Comparison of ENCODE assay signal across 9 cellular contexts in the genomic region with DNA sequence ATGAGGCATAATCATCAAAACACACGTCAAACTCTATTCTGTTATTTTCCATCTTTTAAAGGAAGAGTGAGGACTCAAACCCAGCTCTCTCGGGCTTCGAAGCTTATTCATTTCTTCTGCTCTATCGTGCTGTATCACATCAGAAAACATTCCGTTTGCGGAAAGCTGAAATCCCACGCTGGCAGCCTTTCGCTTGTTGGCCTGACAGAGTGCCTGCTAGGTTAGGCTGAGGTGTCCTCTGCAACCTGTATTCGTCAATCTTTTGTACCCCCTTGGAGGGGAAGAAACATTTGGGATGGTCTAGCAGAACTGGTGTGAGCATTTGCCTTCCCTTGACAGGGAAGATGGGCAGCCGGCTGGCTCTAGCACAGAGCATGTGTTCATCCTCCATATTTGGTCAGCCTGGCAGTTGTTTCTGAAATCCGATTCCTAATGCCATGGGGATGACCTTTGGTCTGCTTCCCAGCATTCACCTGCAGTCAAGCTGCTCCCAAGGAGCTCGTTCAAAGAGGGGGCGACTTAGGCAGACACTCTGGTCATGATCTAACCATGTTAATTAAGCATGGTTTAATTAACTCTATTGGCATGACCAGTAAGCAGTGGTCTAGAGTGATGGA. TPM values are rescaled to one million over a fixed set of nuclear protein-coding genes. Genes with fewer than 3 reads are reported as not detected.
DNase-seq lines count a peak whose midpoint lies in the region; ATAC-seq and TF ChIP-seq lines count a peak whose summit lies in the region.
"Had no signal": no experiment of that assay in that cellular context is flagged by ENCODE, and none has a peak within 500 bp of the region (broad histone marks: within the 10 kb centered on the region; RNA-seq: fewer than 3 reads in every experiment).

No MANE protein-coding gene starts in this region.

- peaks cover 2% of the 10 kb centered on the region for H3K27me3 Mint-ChIP-seq in activated naive CD4-positive, alpha-beta T cell treated with anti-CD3 and anti-CD28 coated beads, Interleukin-2, amount 10 ng/mL, durations not matched to agents 7 days and 5 days

- no peak overlapping the region for H3K14ac ChIP-seq in neuronal stem cell (ENCODE audit: low read length)

- H3K23ac ChIP-seq in neuronal stem cell (ENCODE audit: low read depth, low read length, poor library complexity) = no peak overlapping the region

- peak overlapping the region; percentile 91 for H2AFZ ChIP-seq in neuronal stem cell (ENCODE audit: low read length)

- no CpG with 5 or more reads among the region's 13 CpGs for WGBS in neuronal stem cell (ENCODE audit: extremely low coverage in 2 of 2, insufficient read length in 2 of 2, insufficient replicate concordance in 1 of 2), 2 donors

- no peak overlapping the region for H3K9ac ChIP-seq in neuronal stem cell (ENCODE audit: low read depth, low read length, poor library complexity)

- H3K4ac ChIP-seq in neuronal stem cell (ENCODE audit: low read length) = no peak overlapping the region

- no peak for TF ChIP-seq CTCF in fibroblast of the aortic adventitia (IDR thresholded peaks at IDR 0.05; ENCODE audit: insufficient read depth, low read length)

- peak overlapping the region; percentile 92 for H3K18ac ChIP-seq in neuronal stem cell (ENCODE audit: low read length)

- no peak for ATAC-seq in GM19328 (IDR thresholded peaks at IDR 0.05; ENCODE audit: unreplicated experiment)
- no peak for ATAC-seq in GM19324 (IDR thresholded peaks at IDR 0.05; ENCODE audit: low FRiP score, unreplicated experiment)

- H2BK15ac ChIP-seq in neuronal stem cell (ENCODE audit: low read length) = no peak overlapping the region

- CTCF ChIA-PET in activated naive CD4-positive, alpha-beta T cell treated with anti-CD3 and anti-CD28 coated beads, Interleukin-2, amount 10 ng/mL, durations not matched to agents 7 days and 5 days (lab: Charles Lee) = no interaction called here

- H3K79me1 ChIP-seq in neuronal stem cell (ENCODE audit: low read depth, low read length) = no peaks in the 10 kb centered on the region

- no peak overlapping the region for H2AK5ac ChIP-seq in neuronal stem cell (ENCODE audit: low read depth, low read length)

- H3K4me1 Mint-ChIP-seq in activated naive CD4-positive, alpha-beta T cell treated with anti-CD3 and anti-CD28 coated beads, Interleukin-2, amount 10 ng/mL, durations not matched to agents 7 days and 5 days = no peaks in the 10 kb centered on the region
- H3K4me1 Mint-ChIP-seq: activated naive CD4-positive, alpha-beta T cell treated with anti-CD3 and anti-CD28 coated beads, Interleukin-2, amount 50 U/mL, for 24 hours had no signal

- H3K4me3 Mint-ChIP-seq in activated naive CD4-positive, alpha-beta T cell treated with anti-CD3 and anti-CD28 coated beads, Interleukin-2, amount 10 ng/mL, durations not matched to agents 7 days and 5 days = no peak overlapping the region
- H3K4me3 Mint-ChIP-seq: activated naive CD4-positive, alpha-beta T cell treated with anti-CD3 and anti-CD28 coated beads, Interleukin-2, amount 50 U/mL, for 24 hours had no signal

- no peak overlapping the region for H2BK12ac ChIP-seq in neuronal stem cell (ENCODE audit: low read length)

- H3K4me2 ChIP-seq in neuronal stem cell (ENCODE audit: insufficient read depth, low read length, poor library complexity, severe bottlenecking) = no peak overlapping the region

- peaks cover 15 to 18% of the 10 kb centered on the region in 2 donors for H3K4me1 ChIP-seq in neuronal stem cell (ENCODE audit: control insufficient read depth in 2 of 2, insufficient read depth in 1 of 2, low read depth in 1 of 2, low read length in 2 of 2)

- no peaks in the 10 kb centered on the region for H3K36me3 Mint-ChIP-seq in activated naive CD4-positive, alpha-beta T cell treated with anti-CD3 and anti-CD28 coated beads, Interleukin-2, amount 10 ng/mL, durations not matched to agents 7 days and 5 days
- H3K36me3 Mint-ChIP-seq: activated naive CD4-positive, alpha-beta T cell treated with anti-CD3 and anti-CD28 coated beads, Interleukin-2, amount 50 U/mL, for 24 hours had no signal

- peak overlapping the region; percentile 74 for H3K27ac ChIP-seq in neuronal stem cell (replicated peaks; ENCODE audit: low read length)

- H4K91ac ChIP-seq in neuronal stem cell (ENCODE audit: low read depth, low read length, poor library complexity) = no peak overlapping the region

- H3K9me3 Mint-ChIP-seq in activated naive CD4-positive, alpha-beta T cell treated with anti-CD3 and anti-CD28 coated beads, Interleukin-2, amount 10 ng/mL, durations not matched to agents 7 days and 5 days = no peaks in the 10 kb centered on the region
- H3K9me3 Mint-ChIP-seq: activated naive CD4-positive, alpha-beta T cell treated with anti-CD3 and anti-CD28 coated beads, Interleukin-2, amount 50 U/mL, for 24 hours had no signal

- DNase-seq in DMS 273 treated with DMSO at 0.1 percent for 48 hours (lab: John Stamatoyannopoulos, UW) = peak; percentile 70
- peak; percentile 8 for DNase-seq in NCI-H446 treated with DMSO at 0.1 percent for 48 hours (lab: John Stamatoyannopoulos, UW)
- DNase-seq in fibroblast of the aortic adventitia (ENCODE audit: low read depth) = peak; percentile 8
- peak; percentile 50 for DNase-seq in neuronal stem cell (ENCODE audit: low spot score)
- no peak for DNase-seq in activated naive CD4-positive, alpha-beta T cell treated with anti-CD3 and anti-CD28 coated beads, Interleukin-2, amount 10 ng/mL, durations not matched to agents 7 days and 5 days
- DNase-seq in NCI-H2081 treated with DMSO at 0.1 percent for 48 hours (lab: John Stamatoyannopoulos, UW) = no peak

- H4K8ac ChIP-seq in neuronal stem cell (ENCODE audit: low read depth, low read length) = no peak overlapping the region

- H3K27me3 ChIP-seq in neuronal stem cell (ENCODE audit: control insufficient read depth in 3 of 3, insufficient read depth in 3 of 3, low read depth in 1 of 3, low read length in 3 of 3) = no peaks in the 10 kb centered on the region

- no peak overlapping the region for H3K27ac Mint-ChIP-seq in activated naive CD4-positive, alpha-beta T cell treated with anti-CD3 and anti-CD28 coated beads, Interleukin-2, amount 10 ng/mL, durations not matched to agents 7 days and 5 days
- H3K27ac Mint-ChIP-seq: activated naive CD4-positive, alpha-beta T cell treated with anti-CD3 and anti-CD28 coated beads, Interleukin-2, amount 50 U/mL, for 24 hours had no signal

- no peak overlapping the region for H3K4me3 ChIP-seq in fibroblast of the aortic adventitia (ENCODE audit: low read depth, low read length)
- H3K4me3 ChIP-seq in neuronal stem cell (ENCODE audit: low read length in 2 of 2) = no peak overlapping the region

- no peaks in the 10 kb centered on the region for H3K9me3 ChIP-seq in neuronal stem cell (replicated peaks in 1 of 2; ENCODE audit: control insufficient read depth in 2 of 2, insufficient read depth in 1 of 2, low read depth in 1 of 2, low read length in 2 of 2)

- no peak overlapping the region for H2BK5ac ChIP-seq in neuronal stem cell (ENCODE audit: low read length)

- no peak overlapping the region for H2BK120ac ChIP-seq in neuronal stem cell (ENCODE audit: low read depth, low read length)

- no peaks in the 10 kb centered on the region for H3K36me3 ChIP-seq in neuronal stem cell (replicated peaks in 1 of 2; ENCODE audit: control insufficient read depth in 2 of 2, insufficient read depth in 2 of 2, low read length in 2 of 2)

RNA-seq across cellular contexts. Expression of gene TACC2, which starts 55.2 kb away (rescaled TPM):
- total RNA-seq in fibroblast of the aortic adventitia (ENCODE audit: low replicate concordance) = 9.2 and 15.3 TPM in 2 replicates
- 19.8 TPM for polyA plus RNA-seq in neuronal stem cell (2013, experiment 1 of 2)
- 19.4 TPM for polyA plus RNA-seq in neuronal stem cell (2013, experiment 2 of 2)

Comparison
In these comparisons a context has a peak if more than half of its experiments do, and no peak if none do; other contexts are left out.
1. DNase-seq: peak in DMS 273 treated with DMSO at 0.1 percent for 48 hours (single experiment), NCI-H446 treated with DMSO at 0.1 percent for 48 hours (single experiment), fibroblast of the aortic adventitia (single experiment) and neuronal stem cell (single experiment); none in activated naive CD4-positive, alpha-beta T cell treated with anti-CD3 and anti-CD28 coated beads, Interleukin-2, amount 10 ng/mL, durations not matched to agents 7 days and 5 days (single experiment) and NCI-H2081 treated with DMSO at 0.1 percent for 48 hours (single experiment).